In genomic region chr2:158760887-158761286, GRCh38 we compare ENCODE assay signal across 1 cellular context.
TF ChIP-seq lines count a peak whose summit lies in the region.

No MANE protein-coding gene starts in this region.

TF ChIP-seq in HepG2, 621 proteins besides CTCF, POLR2A, EP300 and RAD21:
- TF ChIP-seq, protein P1, sequence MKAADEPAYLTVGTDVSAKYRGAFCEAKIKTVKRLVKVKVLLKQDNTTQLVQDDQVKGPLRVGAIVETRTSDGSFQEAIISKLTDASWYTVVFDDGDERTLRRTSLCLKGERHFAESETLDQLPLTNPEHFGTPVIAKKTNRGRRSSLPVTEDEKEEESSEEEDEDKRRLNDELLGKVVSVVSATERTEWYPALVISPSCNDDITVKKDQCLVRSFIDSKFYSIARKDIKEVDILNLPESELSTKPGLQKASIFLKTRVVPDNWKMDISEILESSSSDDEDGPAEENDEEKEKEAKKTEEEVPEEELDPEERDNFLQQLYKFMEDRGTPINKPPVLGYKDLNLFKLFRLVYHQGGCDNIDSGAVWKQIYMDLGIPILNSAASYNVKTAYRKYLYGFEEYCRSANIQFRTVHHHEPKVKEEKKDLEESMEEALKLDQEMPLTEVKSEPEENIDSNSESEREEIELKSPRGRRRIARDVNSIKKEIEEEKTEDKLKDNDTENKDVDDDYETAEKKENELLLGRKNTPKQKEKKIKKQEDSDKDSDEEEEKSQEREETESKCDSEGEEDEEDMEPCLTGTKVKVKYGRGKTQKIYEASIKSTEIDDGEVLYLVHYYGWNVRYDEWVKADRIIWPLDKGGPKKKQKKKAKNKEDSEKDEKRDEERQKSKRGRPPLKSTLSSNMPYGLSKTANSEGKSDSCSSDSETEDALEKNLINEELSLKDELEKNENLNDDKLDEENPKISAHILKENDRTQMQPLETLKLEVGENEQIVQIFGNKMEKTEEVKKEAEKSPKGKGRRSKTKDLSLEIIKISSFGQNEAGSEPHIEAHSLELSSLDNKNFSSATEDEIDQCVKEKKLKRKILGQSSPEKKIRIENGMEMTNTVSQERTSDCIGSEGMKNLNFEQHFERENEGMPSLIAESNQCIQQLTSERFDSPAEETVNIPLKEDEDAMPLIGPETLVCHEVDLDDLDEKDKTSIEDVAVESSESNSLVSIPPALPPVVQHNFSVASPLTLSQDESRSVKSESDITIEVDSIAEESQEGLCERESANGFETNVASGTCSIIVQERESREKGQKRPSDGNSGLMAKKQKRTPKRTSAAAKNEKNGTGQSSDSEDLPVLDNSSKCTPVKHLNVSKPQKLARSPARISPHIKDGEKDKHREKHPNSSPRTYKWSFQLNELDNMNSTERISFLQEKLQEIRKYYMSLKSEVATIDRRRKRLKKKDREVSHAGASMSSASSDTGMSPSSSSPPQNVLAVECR (CRISPR knock-in tag; IDR thresholded peaks at IDR 0.05; ENCODE audit: borderline replicate concordance) = no peak
- TF ChIP-seq, protein P2, sequence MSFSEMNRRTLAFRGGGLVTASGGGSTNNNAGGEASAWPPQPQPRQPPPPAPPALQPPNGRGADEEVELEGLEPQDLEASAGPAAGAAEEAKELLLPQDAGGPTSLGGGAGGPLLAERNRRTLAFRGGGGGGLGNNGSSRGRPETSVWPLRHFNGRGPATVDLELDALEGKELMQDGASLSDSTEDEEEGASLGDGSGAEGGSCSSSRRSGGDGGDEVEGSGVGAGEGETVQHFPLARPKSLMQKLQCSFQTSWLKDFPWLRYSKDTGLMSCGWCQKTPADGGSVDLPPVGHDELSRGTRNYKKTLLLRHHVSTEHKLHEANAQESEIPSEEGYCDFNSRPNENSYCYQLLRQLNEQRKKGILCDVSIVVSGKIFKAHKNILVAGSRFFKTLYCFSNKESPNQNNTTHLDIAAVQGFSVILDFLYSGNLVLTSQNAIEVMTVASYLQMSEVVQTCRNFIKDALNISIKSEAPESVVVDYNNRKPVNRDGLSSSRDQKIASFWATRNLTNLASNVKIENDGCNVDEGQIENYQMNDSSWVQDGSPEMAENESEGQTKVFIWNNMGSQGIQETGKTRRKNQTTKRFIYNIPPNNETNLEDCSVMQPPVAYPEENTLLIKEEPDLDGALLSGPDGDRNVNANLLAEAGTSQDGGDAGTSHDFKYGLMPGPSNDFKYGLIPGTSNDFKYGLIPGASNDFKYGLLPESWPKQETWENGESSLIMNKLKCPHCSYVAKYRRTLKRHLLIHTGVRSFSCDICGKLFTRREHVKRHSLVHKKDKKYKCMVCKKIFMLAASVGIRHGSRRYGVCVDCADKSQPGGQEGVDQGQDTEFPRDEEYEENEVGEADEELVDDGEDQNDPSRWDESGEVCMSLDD (CRISPR knock-in tag; IDR thresholded peaks at IDR 0.05; ENCODE audit: borderline replicate concordance) = no peak
